In the genomic region with DNA sequence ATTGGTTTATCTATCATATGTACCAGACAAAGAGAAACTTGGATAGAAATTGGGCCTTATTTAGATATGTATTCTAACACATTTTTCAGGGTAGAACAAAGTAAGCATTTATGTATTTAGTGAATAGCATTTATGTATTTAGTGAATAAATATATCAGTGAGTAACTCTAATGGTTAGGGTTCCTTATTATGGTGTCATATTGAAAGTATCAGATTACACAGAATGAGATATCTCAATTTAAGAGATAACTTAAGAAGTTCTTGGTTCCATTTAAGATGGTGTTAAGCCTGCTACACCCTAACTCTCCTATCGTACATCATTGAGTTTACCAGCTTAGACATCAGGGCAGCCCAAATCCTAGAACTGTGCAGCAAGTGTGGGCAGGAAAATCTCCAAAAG, we compare ENCODE assay signal across 12 cellular contexts.
"Had no signal": no experiment of that assay in that cellular context is flagged by ENCODE, and none has a peak within 500 bp of the region (broad histone marks: within the 10 kb centered on the region; RNA-seq: fewer than 3 reads in every experiment).

No MANE protein-coding gene starts in this region.

- H3K4me3 Mint-ChIP-seq: activated T-helper 1 cell treated with anti-CD3 and anti-CD28 coated beads, Interleukin-12 subunit alpha, Interleukin-12 subunit beta, Interleukin-2, Interleukin-4 antibody, amounts not matched to agents 30 ng/mL and 10 ng/mL and 1 ng/mL, durations not matched to agents 14 hours and 24 hours and 36 hours; immature natural killer cell; nephron; stimulated activated naive B cell treated with anti-CD40 and anti-IgM and Interleukin-4, amounts not matched to agents 10 μg/mL and 1 μg/mL and 100 μg/mL, for 72 hours had no signal

- H3K36me3 Mint-ChIP-seq: stimulated activated naive B cell treated with anti-CD40 and anti-IgM and Interleukin-4, amounts not matched to agents 10 μg/mL and 1 μg/mL and 100 μg/mL, for 72 hours had no signal

- H3K9me3 Mint-ChIP-seq: activated T-helper 1 cell treated with anti-CD3 and anti-CD28 coated beads, Interleukin-12 subunit alpha, Interleukin-12 subunit beta, Interleukin-2, Interleukin-4 antibody, amounts not matched to agents 30 ng/mL and 10 ng/mL and 1 ng/mL, durations not matched to agents 14 hours and 24 hours and 36 hours; immature natural killer cell had no signal

- H3K27ac Mint-ChIP-seq: activated T-helper 1 cell treated with anti-CD3 and anti-CD28 coated beads, Interleukin-12 subunit alpha, Interleukin-12 subunit beta, Interleukin-2, Interleukin-4 antibody, amounts not matched to agents 30 ng/mL and 10 ng/mL and 1 ng/mL, durations not matched to agents 14 hours and 24 hours and 36 hours; immature natural killer cell; nephron; stimulated activated naive B cell treated with anti-CD40 and anti-IgM and Interleukin-4, amounts not matched to agents 10 μg/mL and 1 μg/mL and 100 μg/mL, for 72 hours had no signal

- H3K4me1 Mint-ChIP-seq: immature natural killer cell; nephron; stimulated activated naive B cell treated with anti-CD40 and anti-IgM and Interleukin-4, amounts not matched to agents 10 μg/mL and 1 μg/mL and 100 μg/mL, for 72 hours had no signal

- DNase-seq: activated CD4-positive, alpha-beta T cell treated with anti-CD3 and anti-CD28 coated beads, Interleukin-2, amount 50 U/mL, for 1 hour; activated CD4-positive, CD25-positive, alpha-beta regulatory T cell; activated naive CD4-positive, alpha-beta T cell treated with Interleukin-2 at 50 U/mL for 16 hours; head of caudate nucleus; immature natural killer cell; nucleus accumbens; posterior cingulate gyrus; stimulated activated CD4-positive, alpha-beta T cell treated with anti-CD3 and anti-CD28 coated beads, Interleukin-2, amount 100 ng/mL, for 48 hours; stimulated activated naive B cell treated with anti-CD40 and anti-IgM and Interleukin-4, amounts not matched to agents 10 μg/mL and 1 μg/mL and 100 μg/mL, for 72 hours; substantia nigra had no signal
